In the genomic region with DNA sequence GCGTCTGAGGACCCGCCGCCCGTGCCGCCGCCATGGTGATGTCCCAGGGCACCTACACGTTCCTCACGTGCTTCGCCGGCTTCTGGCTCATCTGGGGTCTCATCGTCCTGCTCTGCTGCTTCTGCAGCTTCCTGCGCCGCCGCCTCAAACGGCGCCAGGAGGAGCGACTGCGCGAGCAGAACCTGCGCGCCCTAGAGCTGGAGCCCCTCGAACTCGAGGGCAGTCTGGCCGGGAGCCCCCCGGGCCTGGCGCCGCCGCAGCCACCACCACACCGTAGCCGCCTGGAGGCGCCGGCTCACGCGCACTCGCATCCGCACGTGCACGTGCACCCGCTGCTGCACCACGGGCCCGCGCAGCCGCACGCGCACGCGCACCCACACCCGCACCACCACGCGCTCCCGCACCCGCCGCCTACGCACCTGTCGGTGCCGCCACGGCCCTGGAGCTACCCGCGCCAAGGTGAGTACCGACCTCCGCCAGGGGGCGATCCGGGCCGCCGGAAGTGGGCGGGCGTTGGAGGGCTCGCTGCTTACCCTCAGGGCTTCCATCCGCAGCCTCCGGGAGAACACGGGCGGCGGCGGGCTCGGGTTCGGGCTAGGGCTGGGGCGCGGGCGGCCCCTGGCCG, we compare ENCODE assay signal across 8 cellular contexts. TPM values are rescaled to one million over a fixed set of nuclear protein-coding genes. Genes with fewer than 3 reads are reported as not detected.
DNase-seq lines count a peak whose midpoint lies in the region; ATAC-seq, FAIRE-seq and TF ChIP-seq lines count a peak whose summit lies in the region.

No MANE protein-coding gene starts in this region.

- peak overlapping the region; percentile 61 for H3K4me3 ChIP-seq in A549

- H3K27me3 ChIP-seq in layer of hippocampus (ENCODE audit: control insufficient read depth, insufficient read depth, low read length): no peaks in the 10 kb centered on the region

- peak; percentile 30; the same call in 1 of the 2 replicates for TF ChIP-seq POLR2A in A549 (IDR thresholded peaks at IDR 0.05; ENCODE audit: low read length)

- ATAC-seq in A549 (peak; percentile 42 to 59), GM18517 (IDR thresholded peaks at IDR 0.05; ENCODE audit: unreplicated experiment) (peak; percentile 56), HG02981 (IDR thresholded peaks at IDR 0.05; ENCODE audit: unreplicated experiment) (peak; percentile 46)

- H3K4me2 ChIP-seq in A549: peak overlapping the region; percentile 96

- H3K27ac ChIP-seq in A549: peak overlapping the region; percentile 71 to 86
- peak overlapping the region; percentile 21 for H3K27ac ChIP-seq in caudate nucleus (ENCODE audit: low read depth, low read length)
- peak overlapping the region; percentile 52 for H3K27ac ChIP-seq in layer of hippocampus (ENCODE audit: low read depth, low read length)

- POLR2A ChIA-PET in A549 (lab: Yijun Ruan, JAX): interaction anchor here (0.6 to 4.0 kb wide), 5 partner anchors 16 to 52 kb away, joined by 3 to 35 read pairs (median 4); partner anchors contain the start of genes GRK6 and PDLIM7

- CTCF ChIA-PET in A549 (lab: Yijun Ruan, JAX): interaction anchor here (0.6 to 25.5 kb wide), 23 partner anchors 13 to 1093 kb away, joined by 3 to 871 read pairs (median 6); partner anchors contain the start of genes DBN1, F12, GRK6 and MXD3

- FAIRE-seq in A549 (lab: Jason Lieb, UNC): no peak

- no peaks in the 10 kb centered on the region for H3K9me3 ChIP-seq in A549

- TF ChIP-seq RAD21 in A549 (conservative IDR thresholded peaks at IDR 0.05 in 1 of 2, IDR thresholded peaks at IDR 0.05 in 1 of 2): peak in 1 of 2 experiments; percentile 27; a peak in 1 of 5 replicates

- peaks cover 10% of the 10 kb centered on the region for H3K4me1 ChIP-seq in A549

- WGBS in A549 (ENCODE audit: missing lambda C conversion rate): 0% methylated on average over 9 of the region's 80 CpGs

- TF ChIP-seq CTCF in A549 (IDR thresholded peaks at IDR 0.05): peak; percentile 69

- DNase-seq in A549 (ENCODE audit: low read depth in 1 of 2, low spot score in 1 of 2) (peak; percentile 84), NCI-H2196 (lab: John Stamatoyannopoulos, UW; ENCODE audit: unreplicated experiment) (peak; percentile 93), caudate nucleus (lab: John Stamatoyannopoulos, UW) (peak in 48 of 61 donors; percentile 18 to 82 (median 54))
- peak; percentile 88 to 92 (median 90) for DNase-seq in activated CD4-positive, CD25-positive, alpha-beta regulatory T cell (lab: John Stamatoyannopoulos, UW)
- peak; percentile 90 for DNase-seq in stimulated activated CD4-positive, alpha-beta T cell treated with anti-CD3 and anti-CD28 coated beads, Interleukin-2, amount 100 ng/mL, for 4 hours (ENCODE audit: low read depth)

- TF ChIP-seq EP300 in A549 (IDR thresholded peaks at IDR 0.05): no peak

TF ChIP-seq in A549, 52 proteins besides CTCF, POLR2A, EP300 and RAD21 (continues in another document):
- TF ChIP-seq ZC3H11A (IDR thresholded peaks at IDR 0.05): no peak
- TF ChIP-seq CHD4 (IDR thresholded peaks at IDR 0.05; ENCODE audit: borderline replicate concordance): no peak
- no peak; the same call in 1 of the 2 replicates for TF ChIP-seq E2F6 (IDR thresholded peaks at IDR 0.05; ENCODE audit: borderline replicate concordance, low read depth)
- peak; percentile 50; the same call in 1 of the 2 replicates for TF ChIP-seq PHF8 (IDR thresholded peaks at IDR 0.05; ENCODE audit: borderline replicate concordance, low read depth)
- no peak; a peak in 1 of 5 replicates for TF ChIP-seq JUN (IDR thresholded peaks at IDR 0.05)
- TF ChIP-seq HOXA7 (CRISPR knock-in tag; IDR thresholded peaks at IDR 0.05): no peak
- 0 out of 2 replicates have a peak, but pooled peaks have one; percentile 13 for TF ChIP-seq MAZ (IDR thresholded peaks at IDR 0.05; ENCODE audit: borderline replicate concordance, low read depth, low read length)
- no peak for TF ChIP-seq CBX8 (IDR thresholded peaks at IDR 0.05)
- no peak for TF ChIP-seq ZNF302 (CRISPR knock-in tag; IDR thresholded peaks at IDR 0.05)
- TF ChIP-seq RARB (CRISPR knock-in tag; IDR thresholded peaks at IDR 0.05): no peak
- no peak for TF ChIP-seq HOXB13 (CRISPR knock-in tag; IDR thresholded peaks at IDR 0.05; ENCODE audit: low read depth)
- no peak for TF ChIP-seq MAFK (IDR thresholded peaks at IDR 0.05; ENCODE audit: partially characterized antibody)
- no peak for TF ChIP-seq KDM5A (IDR thresholded peaks at IDR 0.05)
- no peak for TF ChIP-seq FOSB (CRISPR knock-in tag; IDR thresholded peaks at IDR 0.05)
- TF ChIP-seq FOSL2 (IDR thresholded peaks at IDR 0.05): no peak
- peak; percentile 5; the same call in 1 of the 2 replicates for TF ChIP-seq FOSL2 (CRISPR knock-in tag; IDR thresholded peaks at IDR 0.05)
- no peak for TF ChIP-seq CBX2 (IDR thresholded peaks at IDR 0.05; ENCODE audit: borderline replicate concordance, low read depth)
- no peak for TF ChIP-seq HMGXB4 (CRISPR knock-in tag; IDR thresholded peaks at IDR 0.05; ENCODE audit: borderline replicate concordance)
- no peak for TF ChIP-seq HES2 (IDR thresholded peaks at IDR 0.05)
- TF ChIP-seq POLR2AphosphoS2 (conservative IDR thresholded peaks at IDR 0.05; ENCODE audit: low read length): no peak
- no peak; the same call in 1 of the 2 replicates for TF ChIP-seq TFCP2L1 (CRISPR knock-in tag; IDR thresholded peaks at IDR 0.05)
- TF ChIP-seq JUNB (IDR thresholded peaks at IDR 0.05): no peak
- peak; percentile 66; the same call in 1 of the 2 replicates for TF ChIP-seq MYC (IDR thresholded peaks at IDR 0.05; ENCODE audit: borderline replicate concordance, low read length)
- no peak for TF ChIP-seq CEBPB (IDR thresholded peaks at IDR 0.05)
- TF ChIP-seq RCOR1 (IDR thresholded peaks at IDR 0.05; ENCODE audit: low read depth, low read length): no peak
- TF ChIP-seq ESRRA (IDR thresholded peaks at IDR 0.05; ENCODE audit: borderline replicate concordance, low read length): no peak

RNA-seq across cellular contexts. Expression of gene PRR7, which starts 8.5 kb away (rescaled TPM):
- polyA plus RNA-seq in A549 (2011; rRNA removed) (1.8 and 2.2 TPM in 2 replicates), A549 (2017; fragmentation: RNase III; extraction: RNeasy Plus Mini Kit Qiagen cat#74134 plus additional on column Dnase treatment) (11.0 to 12.1 TPM (median 11.2 TPM) in 3 replicates)
- 25.9 and 43.4 TPM in 2 replicates for polyA plus RNA-seq in A549 (2012; cell fraction: cytosol; rRNA removed)
- 39.8 and 85.8 TPM in 2 replicates for polyA plus RNA-seq in A549 (2012; cell fraction: nucleus; rRNA removed)
- 0.58 and 0.95 TPM in 2 replicates for polyA minus RNA-seq in A549 (2011; rRNA and poly(A)+ RNA removed)

RNA-seq across cellular contexts. Expression of gene DBN1, which starts 18.3 kb away (rescaled TPM):
- polyA plus RNA-seq in A549 (2011; rRNA removed) (32.6 and 47.7 TPM in 2 replicates), A549 (2017; fragmentation: RNase III; extraction: RNeasy Plus Mini Kit Qiagen cat#74134 plus additional on column Dnase treatment) (92.4 to 118 TPM (median 107 TPM) in 3 replicates)
- 33.1 and 34.4 TPM in 2 replicates for polyA plus RNA-seq in A549 (2012; cell fraction: cytosol; rRNA removed)
- 374 and 488 TPM in 2 replicates for polyA plus RNA-seq in A549 (2012; cell fraction: nucleus; rRNA removed)
- 50.2 and 52.4 TPM in 2 replicates for polyA minus RNA-seq in A549 (2011; rRNA and poly(A)+ RNA removed)

RNA-seq across cellular contexts. Expression of gene GRK6, which starts 28.7 kb away (rescaled TPM):
- polyA plus RNA-seq in A549 (2011; rRNA removed): 16.5 and 20.1 TPM in 2 replicates
- 37.0 and 37.1 TPM in 2 replicates for polyA plus RNA-seq in A549 (2012; cell fraction: cytosol; rRNA removed)
- polyA plus RNA-seq in A549 (2012; cell fraction: nucleus; rRNA removed): 34.5 and 40.9 TPM in 2 replicates
- 26.3 to 28.8 TPM (median 26.8 TPM) in 3 replicates for polyA plus RNA-seq in A549 (2017; fragmentation: RNase III; extraction: RNeasy Plus Mini Kit Qiagen cat#74134 plus additional on column Dnase treatment)
- polyA minus RNA-seq in A549 (2011; rRNA and poly(A)+ RNA removed): 21.1 and 30.2 TPM in 2 replicates

RNA-seq across cellular contexts. Expression of gene PDLIM7, which starts 42.3 kb away (rescaled TPM):
- polyA plus RNA-seq in A549 (2011; rRNA removed) (26.1 and 30.7 TPM in 2 replicates), A549 (2017; fragmentation: RNase III; extraction: RNeasy Plus Mini Kit Qiagen cat#74134 plus additional on column Dnase treatment) (120 to 141 TPM (median 124 TPM) in 3 replicates)
- 91.5 and 139 TPM in 2 replicates for polyA plus RNA-seq in A549 (2012; cell fraction: cytosol; rRNA removed)
- polyA plus RNA-seq in A549 (2012; cell fraction: nucleus; rRNA removed): 252 and 329 TPM in 2 replicates
- 22.0 and 27.9 TPM in 2 replicates for polyA minus RNA-seq in A549 (2011; rRNA and poly(A)+ RNA removed)

RNA-seq across cellular contexts. Expression of gene F12, which starts 45.8 kb away (rescaled TPM):
- polyA plus RNA-seq in A549 (2011; rRNA removed) (5.3 TPM in 2 replicates), A549 (2017; fragmentation: RNase III; extraction: RNeasy Plus Mini Kit Qiagen cat#74134 plus additional on column Dnase treatment) (14.3 to 15.5 TPM (median 14.5 TPM) in 3 replicates)
- 18.4 and 25.5 TPM in 2 replicates for polyA plus RNA-seq in A549 (2012; cell fraction: cytosol; rRNA removed)
- polyA plus RNA-seq in A549 (2012; cell fraction: nucleus; rRNA removed): 16.0 and 36.1 TPM in 2 replicates
- 2.2 and 2.8 TPM in 2 replicates for polyA minus RNA-seq in A549 (2011; rRNA and poly(A)+ RNA removed)

Comparison
In these comparisons a context has a peak if more than half of its experiments do, and no peak if none do; other contexts are left out.
1. Peak in every context shown above with its lines: DNase-seq, ATAC-seq, H3K4me3 ChIP-seq and H3K27ac ChIP-seq.
2. H3K27ac ChIP-seq: peak in every context shown above with its lines; median percentile 78 in A549; 52 in layer of hippocampus; 21 in caudate nucleus.